28 cellular contexts compared by ENCODE assay signal in the genomic region with DNA sequence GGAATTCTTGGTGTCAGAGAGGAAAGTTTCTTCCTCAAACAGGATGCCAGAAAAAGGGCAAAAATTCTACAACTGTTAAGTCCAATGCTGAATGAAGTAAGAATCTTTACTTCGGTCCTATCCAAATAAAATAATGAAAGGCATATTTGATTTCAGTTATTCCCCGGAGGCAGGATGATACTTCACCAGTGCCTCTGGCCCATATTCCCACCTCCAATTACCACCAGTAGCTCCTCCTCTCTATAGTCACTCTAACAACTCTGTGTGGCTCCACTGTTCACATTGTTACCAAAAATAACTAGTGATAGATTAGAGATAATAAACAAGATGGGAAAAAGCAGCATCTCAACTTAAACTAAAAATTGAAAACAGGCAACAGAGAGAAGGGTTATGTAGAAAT. TPM values are rescaled to one million over a fixed set of nuclear protein-coding genes. Genes with fewer than 3 reads are reported as not detected.
"Had no signal": no experiment of that assay in that cellular context is flagged by ENCODE, and none has a peak within 500 bp of the region (broad histone marks: within the 10 kb centered on the region; RNA-seq: fewer than 3 reads in every experiment).

No MANE protein-coding gene starts in this region.

- H3K36me3 ChIP-seq: gastrocnemius medialis, pancreas, transverse colon, upper lobe of right lung, uterus had no signal

- DNase-seq: dorsolateral prefrontal cortex; effector CD4-positive, alpha-beta T cell; gastrocnemius medialis; head of caudate nucleus; left ventricle myocardium superior; lower lobe of right lung; natural killer cell; occipital lobe; pancreas; right lobe of liver; stimulated activated CD4-positive, alpha-beta T cell treated with anti-CD3 and anti-CD28 coated beads, Interleukin-12 subunit alpha, Interleukin-12 subunit beta, amount 100 ng/mL, for 4 hours; stimulated activated CD4-positive, alpha-beta T cell treated with anti-CD3 and anti-CD28 coated beads, Interleukin-1b, Interleukin-23, amount 100 ng/mL, for 48 hours; stimulated activated CD4-positive, alpha-beta T cell treated with anti-CD3 and anti-CD28 coated beads, Interleukin-4, amount 100 ng/mL, for 1 hour; stimulated activated CD8-positive, alpha-beta memory T cell treated with anti-CD3 and anti-CD28 coated beads, Interleukin-4, amount 100 ng/mL, for 48 hours; stimulated activated naive CD4-positive, alpha-beta T cell; stimulated activated naive CD8-positive, alpha-beta T cell treated with anti-CD3 and anti-CD28 coated beads, Interleukin-15, amount 100 ng/mL, for 72 hours; transverse colon; upper lobe of right lung; uterus had no signal

- FAIRE-seq: colon, keratinocyte, pancreas had no signal

- H3K4me2 ChIP-seq: smooth muscle cell had no signal

- ATAC-seq: esophagus mucosa; gastrocnemius medialis; left ventricle myocardium superior; lower lobe of right lung; natural killer cell; pancreas; right lobe of liver; stimulated activated naive CD8-positive, alpha-beta T cell treated with anti-CD3 and anti-CD28 coated beads, Interleukin-15, amount 100 ng/mL, for 72 hours; upper lobe of right lung had no signal

- H3K27ac ChIP-seq: dorsolateral prefrontal cortex, epithelial cell of prostate, gastrocnemius medialis, lower lobe of right lung, pancreas, right lobe of liver, suprapubic skin, transverse colon, upper lobe of right lung, uterus had no signal

- H3K9me3 ChIP-seq: gastrocnemius medialis, lower lobe of right lung, pancreas, right lobe of liver, suprapubic skin, transverse colon, upper lobe of right lung, uterus had no signal

- H3K4me3 ChIP-seq: dorsolateral prefrontal cortex, gastrocnemius medialis, lower lobe of right lung, pancreas, right lobe of liver, smooth muscle cell, suprapubic skin, transverse colon, upper lobe of right lung, uterus had no signal

- H3K27me3 ChIP-seq: dorsolateral prefrontal cortex, gastrocnemius medialis, pancreas, right lobe of liver, suprapubic skin, transverse colon, upper lobe of right lung, uterus had no signal

- H3K4me1 ChIP-seq: gastrocnemius medialis, lower lobe of right lung, pancreas, right lobe of liver, suprapubic skin, upper lobe of right lung, uterus had no signal

RNA-seq across cellular contexts. Expression of a gene that starts 55.7 kb away (rescaled TPM):
- total RNA-seq: fibroblast of villous mesenchyme, glomerular endothelial cell, mononuclear cell, natural killer cell, right lobe of liver had no signal
- polyA plus RNA-seq: smooth muscle cell had no signal
